Comparison of ENCODE assay signal across 21 cellular contexts in genomic region chr1:24282491-24282890, GRCh38. TPM values are rescaled to one million over a fixed set of nuclear protein-coding genes. Genes with fewer than 3 reads are reported as not detected.
A peak's percentile ranks its signal among the peaks of the same experiment; 100 is the strongest.
DNase-seq lines count a peak whose midpoint lies in the region; ATAC-seq, FAIRE-seq and TF ChIP-seq lines count a peak whose summit lies in the region.
"Had no signal": no experiment of that assay in that cellular context is flagged by ENCODE, and none has a peak within 500 bp of the region (broad histone marks: within the 10 kb centered on the region; RNA-seq: fewer than 3 reads in every experiment).

No MANE protein-coding gene starts in this region.

- H3K27me3 ChIP-seq in PC-3 (ENCODE audit: low read length) (no peaks in the 10 kb centered on the region), bronchial epithelial cell (ENCODE audit: control insufficient read depth, insufficient read depth, low read length) (no peaks in the 10 kb centered on the region), keratinocyte (ENCODE audit: control insufficient read depth, extremely low read depth, insufficient read depth, low read length) (no peaks in the 10 kb centered on the region), suprapubic skin (no peaks in the 10 kb centered on the region)
- no peaks in the 10 kb centered on the region for H3K27me3 ChIP-seq in naive thymus-derived CD4-positive, alpha-beta T cell (ENCODE audit: control insufficient read depth in 2 of 2, insufficient read depth in 2 of 2, low read length in 2 of 2)
- H3K27me3 ChIP-seq: BE2C had no signal

- H3K4me3 Mint-ChIP-seq in naive thymus-derived CD4-positive, alpha-beta T cell, result no peak overlapping the region
- no peak overlapping the region for H3K4me3 Mint-ChIP-seq in MCF 10A (ENCODE audit: unreplicated experiment)
- H3K4me3 Mint-ChIP-seq: CD4-positive, CD25-positive, alpha-beta regulatory T cell; CD8-positive, alpha-beta memory T cell; GM23338; HFFc6 had no signal

- H3K4me1 Mint-ChIP-seq in naive thymus-derived CD4-positive, alpha-beta T cell, result peaks cover 0 to 7% (median 0%) of the 10 kb centered on the region in 7 donors
- peaks cover 35% of the 10 kb centered on the region for H3K4me1 Mint-ChIP-seq in MCF 10A (ENCODE audit: insufficient read depth, unreplicated experiment)

- intact Hi-C loops in PC-3 (cut with micrococcal nuclease) (no loop called here), MCF 10A (cut with micrococcal nuclease) (loop anchor here (5.0 kb wide), 1 partner anchor 35 kb away; the partner anchor contains the start of gene GRHL3)
- intact Hi-C loops in naive thymus-derived CD4-positive, alpha-beta T cell (cut with micrococcal nuclease), result no loop called here

- H4K20me1 ChIP-seq in PC-3 (ENCODE audit: low read length) (no peaks in the 10 kb centered on the region), keratinocyte (ENCODE audit: control insufficient read depth, extremely low read depth, insufficient read depth, low read length) (no peaks in the 10 kb centered on the region)

- H3K36me3 ChIP-seq in PC-3 (ENCODE audit: low read depth, low read length) (no peaks in the 10 kb centered on the region), bronchial epithelial cell (ENCODE audit: control insufficient read depth, insufficient read depth, low read length) (no peaks in the 10 kb centered on the region), keratinocyte (ENCODE audit: control insufficient read depth in 2 of 2, extremely low read depth in 1 of 2, insufficient read depth in 2 of 2, low read length in 2 of 2) (no peaks in the 10 kb centered on the region), suprapubic skin (no peaks in the 10 kb centered on the region)
- no peaks in the 10 kb centered on the region for H3K36me3 ChIP-seq in naive thymus-derived CD4-positive, alpha-beta T cell (ENCODE audit: control insufficient read depth in 2 of 3, insufficient read depth in 3 of 3, low read length in 3 of 3)
- H3K36me3 ChIP-seq: BE2C had no signal

- no peak for TF ChIP-seq CTCF in PC-3 (conservative IDR thresholded peaks at IDR 0.05; ENCODE audit: low read depth, low read length)
- TF ChIP-seq CTCF in bronchial epithelial cell (IDR thresholded peaks at IDR 0.05; ENCODE audit: insufficient read depth, low read length, severe bottlenecking), result no peak
- TF ChIP-seq CTCF in keratinocyte (optimal IDR thresholded peaks at IDR 0.05 in 1 of 3, IDR thresholded peaks at IDR 0.05 in 1 of 3, conservative IDR thresholded peaks at IDR 0.05 in 1 of 3; ENCODE audit: extremely low read depth in 1 of 3, insufficient read depth in 2 of 3, low read length in 3 of 3), result no peak
- TF ChIP-seq CTCF in suprapubic skin (IDR thresholded peaks at IDR 0.05), result no peak
- TF ChIP-seq CTCF in MCF 10A (IDR thresholded peaks at IDR 0.05; ENCODE audit: unreplicated experiment), result no peak

- peak overlapping the region; percentile 98 for H3K27ac ChIP-seq in PC-3 (ENCODE audit: low read length)
- no peak overlapping the region for H3K27ac ChIP-seq in keratinocyte (ENCODE audit: control insufficient read depth, insufficient read depth, low read length)
- peak overlapping the region; percentile 82 for H3K27ac ChIP-seq in suprapubic skin
- H3K27ac ChIP-seq in naive thymus-derived CD4-positive, alpha-beta T cell (ENCODE audit: low read depth, low read length), result no peak overlapping the region

- FAIRE-seq in bronchial epithelial cell (lab: Jason Lieb, UNC), result no peak
- peak; percentile 46 for FAIRE-seq in keratinocyte (lab: Jason Lieb, UNC)
- FAIRE-seq: G401.6, GM12891, GM18507, H54 had no signal

- peaks cover 4% of the 10 kb centered on the region for H3K9me1 ChIP-seq in keratinocyte (ENCODE audit: control insufficient read depth, extremely low read depth, insufficient read depth, low read length)

- H3K9me2 ChIP-seq in PC-3 (replicated peaks; ENCODE audit: low read length), result no peaks in the 10 kb centered on the region

- H3K4me2 ChIP-seq in PC-3 (ENCODE audit: low read length) (peak overlapping the region; percentile 79; the same call in 1 of the 2 replicates), keratinocyte (ENCODE audit: control insufficient read depth, extremely low read depth, insufficient read depth, low read depth, low read length) (no peak overlapping the region)
- H3K4me2 ChIP-seq: GM23338 had no signal

- H3K9ac ChIP-seq in PC-3 (ENCODE audit: low read length) (peak overlapping the region; percentile 27; the same call in 1 of the 2 replicates), keratinocyte (ENCODE audit: control insufficient read depth, extremely low read depth, insufficient read depth, low read length) (no peak overlapping the region)

- no peak for ATAC-seq in PC-3
- ATAC-seq in naive thymus-derived CD4-positive, alpha-beta T cell, result no peak
- no peak for ATAC-seq in SK-N-SH treated with all-trans-retinoic acid at 6 μM for 48 hours
- ATAC-seq: GM23338 had no signal

- TF ChIP-seq EP300 in suprapubic skin (IDR thresholded peaks at IDR 0.05), result no peak

- dilution Hi-C loops in keratinocyte (cut with MboI; ENCODE audit: extremely low pct_ligation_motif_present, low sequenced_read_pairs), result no loop called here

- H3K36me3 Mint-ChIP-seq in naive thymus-derived CD4-positive, alpha-beta T cell, result no peaks in the 10 kb centered on the region
- H3K36me3 Mint-ChIP-seq in MCF 10A (ENCODE audit: insufficient read depth, unreplicated experiment), result no peaks in the 10 kb centered on the region
- H3K36me3 Mint-ChIP-seq: CD4-positive, CD25-positive, alpha-beta regulatory T cell; CD8-positive, alpha-beta memory T cell had no signal

- peaks cover 0 to 9% (median 4%) of the 10 kb centered on the region in 5 donors for H3K27me3 Mint-ChIP-seq in naive thymus-derived CD4-positive, alpha-beta T cell
- no peaks in the 10 kb centered on the region for H3K27me3 Mint-ChIP-seq in MCF 10A (ENCODE audit: insufficient read depth, unreplicated experiment)
- H3K27me3 Mint-ChIP-seq: CD4-positive, CD25-positive, alpha-beta regulatory T cell had no signal

- H3K79me2 ChIP-seq in PC-3 (ENCODE audit: low read length), result no peaks in the 10 kb centered on the region
- no peaks in the 10 kb centered on the region for H3K79me2 ChIP-seq in keratinocyte (ENCODE audit: control insufficient read depth, insufficient read depth, low read length)

- H3F3A ChIP-seq in PC-3 (ENCODE audit: low read length, unreplicated experiment), result peaks cover 3% of the 10 kb centered on the region

- peaks cover 49% of the 10 kb centered on the region for H3K4me1 ChIP-seq in PC-3 (ENCODE audit: insufficient read depth, low read length)
- peaks cover 53% of the 10 kb centered on the region for H3K4me1 ChIP-seq in keratinocyte (ENCODE audit: control insufficient read depth, extremely low read depth, insufficient read depth, low read length)
- H3K4me1 ChIP-seq in suprapubic skin, result peaks cover 49% of the 10 kb centered on the region
- H3K4me1 ChIP-seq in naive thymus-derived CD4-positive, alpha-beta T cell (ENCODE audit: control insufficient read depth in 2 of 2, insufficient read depth in 2 of 2, low read length in 2 of 2), result no peaks in the 10 kb centered on the region
- H3K4me1 ChIP-seq: BE2C had no signal

- CTCF ChIA-PET in PC-3 (lab: Charles Lee), result no interaction called here
- CTCF ChIA-PET in naive thymus-derived CD4-positive, alpha-beta T cell (lab: Charles Lee), result interaction anchor here (0.6 kb wide), 1 partner anchor 22 kb away, joined by 3 read pairs; no protein-coding TSS in a partner anchor
- CTCF ChIA-PET in MCF 10A (lab: Yijun Ruan, JAX), result interaction anchor here (1.0 kb wide), 1 partner anchor 12 kb away, joined by 3 read pairs; no protein-coding TSS in a partner anchor

- TF ChIP-seq POLR2A in suprapubic skin (IDR thresholded peaks at IDR 0.05), result no peak

- DNase-seq in PC-3, result no peak
- DNase-seq in bronchial epithelial cell (ENCODE audit: low read depth), result peak; percentile 47
- no peak for DNase-seq in keratinocyte (ENCODE audit: low read depth, low spot score)
- no peak for DNase-seq in suprapubic skin (ENCODE audit: low spot score in 2 of 2)
- DNase-seq in naive thymus-derived CD4-positive, alpha-beta T cell, result no peak
- no peak for DNase-seq in MCF 10A (ENCODE audit: unreplicated experiment)
- DNase-seq: ACHN; BE2C; C1 segment of cervical spinal cord; CD4-positive, CD25-positive, alpha-beta regulatory T cell; CD8-positive, alpha-beta memory T cell; COR-L47; DMS 273 treated with DMSO at 0.1 percent for 48 hours; HCEC 1CT; HFFc6 had no signal

- POLR2A ChIA-PET in PC-3 (lab: Charles Lee; ENCODE audit: unreplicated experiment), result no interaction called here
- POLR2A ChIA-PET in naive thymus-derived CD4-positive, alpha-beta T cell (lab: Charles Lee), result no interaction called here
- POLR2A ChIA-PET in MCF 10A (lab: Yijun Ruan, JAX), result interaction anchor here (0.6 to 2.6 kb wide), 5 partner anchors 12 to 98 kb away, joined by 3 to 12 read pairs (median 3); no protein-coding TSS in a partner anchor

- BruUV-seq in PC-3 (replicated peaks; lab: Mats Ljungman, UMichigan) (no TSS peak), MCF 10A (replicated peaks; lab: Mats Ljungman, UMichigan) (no TSS peak)

- H3K4me3 ChIP-seq in PC-3 (ENCODE audit: low read length), result no peak overlapping the region
- H3K4me3 ChIP-seq in bronchial epithelial cell (ENCODE audit: low read depth, low read length), result no peak overlapping the region
- no peak overlapping the region for H3K4me3 ChIP-seq in keratinocyte (ENCODE audit: control insufficient read depth in 2 of 3, extremely low read depth in 1 of 3, insufficient read depth in 2 of 3, low read depth in 1 of 3, low read length in 3 of 3)
- H3K4me3 ChIP-seq in suprapubic skin, result no peak overlapping the region
- no peak overlapping the region for H3K4me3 ChIP-seq in naive thymus-derived CD4-positive, alpha-beta T cell (ENCODE audit: low read length)
- H3K4me3 ChIP-seq: GM23338 had no signal

- H2AFZ ChIP-seq in PC-3 (ENCODE audit: low read length) (no peak overlapping the region), keratinocyte (ENCODE audit: control insufficient read depth, low read length) (no peak overlapping the region)
- H2AFZ ChIP-seq: GM23338 had no signal

- WGBS in suprapubic skin, result 61% methylated on average over 1 of the region's 1 CpG

- H3K27ac Mint-ChIP-seq in naive thymus-derived CD4-positive, alpha-beta T cell, result no peak overlapping the region
- no peak overlapping the region for H3K27ac Mint-ChIP-seq in MCF 10A (ENCODE audit: low read depth, unreplicated experiment)
- H3K27ac Mint-ChIP-seq: CD4-positive, CD25-positive, alpha-beta regulatory T cell; GM23338; HFFc6 had no signal

- H3K9me3 ChIP-seq in PC-3 (ENCODE audit: low read length) (no peaks in the 10 kb centered on the region), keratinocyte (ENCODE audit: control insufficient read depth, low read depth, low read length) (no peaks in the 10 kb centered on the region), suprapubic skin (no peaks in the 10 kb centered on the region)
- no peaks in the 10 kb centered on the region for H3K9me3 ChIP-seq in naive thymus-derived CD4-positive, alpha-beta T cell (ENCODE audit: control insufficient read depth in 2 of 3, low read length in 3 of 3)
- H3K9me3 ChIP-seq: BE2C had no signal

- no peaks in the 10 kb centered on the region for H3K9me3 Mint-ChIP-seq in naive thymus-derived CD4-positive, alpha-beta T cell
- no peaks in the 10 kb centered on the region for H3K9me3 Mint-ChIP-seq in MCF 10A (ENCODE audit: unreplicated experiment)
- H3K9me3 Mint-ChIP-seq: CD8-positive, alpha-beta memory T cell; GM23338; HFFc6 had no signal

RNA-seq across cellular contexts. Expression of gene GRHL3, which starts 36.7 kb away (rescaled TPM):
- total RNA-seq in PC-3 (2014; rRNA removed) (3.5 and 7.8 TPM in 2 replicates), bronchial epithelial cell (20.5 and 49.8 TPM in 2 replicates), suprapubic skin (100 to 1,000 TPM in 3 of 4 donors, 10 to 100 TPM in 1; 93.6 to 154 (median 129) TPM), MCF 10A (2022) (4.7 and 8.9 TPM in 2 replicates)
- polyA plus RNA-seq in keratinocyte, result 7.7 to 20.5 TPM (median 13.0 TPM) in 3 replicates
- polyA plus RNA-seq in keratinocyte (2011; ENCODE audit: low read depth), result 130 TPM
- 11.8 and 16.0 TPM in 2 replicates for polyA plus RNA-seq in keratinocyte (2011; cell fraction: cytosol; rRNA removed)
- polyA plus RNA-seq in keratinocyte (2011; cell fraction: nucleus; rRNA removed), result 45.0 and 50.1 TPM in 2 replicates
- 6.6 and 97.1 TPM in 2 replicates for polyA plus RNA-seq in keratinocyte (2012; ENCODE audit: low replicate concordance)
- polyA minus RNA-seq in keratinocyte, result 9.4 to 18.6 TPM (median 14.9 TPM) in 3 replicates
- polyA minus RNA-seq in keratinocyte (2011; cell fraction: cytosol; rRNA and poly(A)+ RNA removed), result 10.4 TPM
- 23.3 and 32.6 TPM in 2 replicates for polyA minus RNA-seq in keratinocyte (2011; cell fraction: nucleus; rRNA and poly(A)+ RNA removed)
- not detected for total RNA-seq in naive thymus-derived CD4-positive, alpha-beta T cell
- not detected for polyA plus RNA-seq in naive thymus-derived CD4-positive, alpha-beta T cell
- total RNA-seq: CD4-positive, CD25-positive, alpha-beta regulatory T cell; HFFc6 had no signal
- polyA plus RNA-seq: CD4-positive, CD25-positive, alpha-beta regulatory T cell; CD8-positive, alpha-beta memory T cell had no signal

Comparison
In these comparisons a context has a peak if more than half of its experiments do, and no peak if none do; other contexts are left out.
1. H3K27ac ChIP-seq: peak in PC-3 (single experiment) and suprapubic skin (single experiment); none in keratinocyte (single experiment) and naive thymus-derived CD4-positive, alpha-beta T cell (single experiment).